In the genomic region with DNA sequence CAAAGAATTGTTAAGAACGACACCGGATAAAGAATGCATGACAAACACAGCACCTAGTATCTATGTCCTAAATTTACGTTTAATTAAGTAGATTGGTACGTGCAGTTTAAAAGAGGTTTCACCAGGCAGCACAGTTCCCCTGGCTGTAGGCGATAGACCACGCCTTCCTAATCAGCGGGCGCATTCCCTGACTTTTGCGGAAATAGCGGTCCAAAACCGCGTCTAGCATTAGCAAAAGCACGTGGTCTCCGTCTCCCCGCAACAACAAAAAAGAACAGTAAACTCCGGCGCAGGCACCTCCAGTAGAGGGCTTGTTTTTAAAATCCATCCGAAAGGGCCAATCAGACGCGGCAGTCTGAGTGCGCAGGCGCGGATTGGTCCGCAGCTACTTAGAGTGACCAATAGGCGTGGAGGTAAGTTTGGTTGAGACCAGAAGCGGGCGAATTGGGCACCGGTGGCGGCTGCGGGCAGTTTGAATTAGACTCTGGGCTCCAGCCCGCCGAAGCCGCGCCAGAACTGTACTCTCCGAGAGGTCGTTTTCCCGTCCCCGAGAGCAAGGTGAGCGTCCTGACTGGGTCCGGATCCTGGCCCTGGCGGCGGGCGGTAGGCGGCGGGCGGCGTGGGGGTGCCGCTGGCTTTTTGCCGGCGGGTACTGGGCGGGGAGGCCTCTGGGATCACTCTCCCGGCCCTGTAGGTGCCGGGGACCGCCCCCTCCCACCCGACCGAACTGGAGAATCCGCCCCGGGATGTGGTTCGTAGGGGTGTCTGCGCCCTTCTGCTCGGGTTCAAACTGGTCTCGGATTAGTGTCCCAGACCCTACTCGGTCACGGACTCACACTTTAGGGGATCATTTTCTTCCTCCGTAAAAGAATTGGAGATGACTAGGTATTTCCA, we compare ENCODE assay signal across 8 cellular contexts. TPM values are rescaled to one million over a fixed set of nuclear protein-coding genes. Genes with fewer than 3 reads are reported as not detected.
DNase-seq lines count a peak whose midpoint lies in the region; ATAC-seq and TF ChIP-seq lines count a peak whose summit lies in the region.

A gene with protein sequence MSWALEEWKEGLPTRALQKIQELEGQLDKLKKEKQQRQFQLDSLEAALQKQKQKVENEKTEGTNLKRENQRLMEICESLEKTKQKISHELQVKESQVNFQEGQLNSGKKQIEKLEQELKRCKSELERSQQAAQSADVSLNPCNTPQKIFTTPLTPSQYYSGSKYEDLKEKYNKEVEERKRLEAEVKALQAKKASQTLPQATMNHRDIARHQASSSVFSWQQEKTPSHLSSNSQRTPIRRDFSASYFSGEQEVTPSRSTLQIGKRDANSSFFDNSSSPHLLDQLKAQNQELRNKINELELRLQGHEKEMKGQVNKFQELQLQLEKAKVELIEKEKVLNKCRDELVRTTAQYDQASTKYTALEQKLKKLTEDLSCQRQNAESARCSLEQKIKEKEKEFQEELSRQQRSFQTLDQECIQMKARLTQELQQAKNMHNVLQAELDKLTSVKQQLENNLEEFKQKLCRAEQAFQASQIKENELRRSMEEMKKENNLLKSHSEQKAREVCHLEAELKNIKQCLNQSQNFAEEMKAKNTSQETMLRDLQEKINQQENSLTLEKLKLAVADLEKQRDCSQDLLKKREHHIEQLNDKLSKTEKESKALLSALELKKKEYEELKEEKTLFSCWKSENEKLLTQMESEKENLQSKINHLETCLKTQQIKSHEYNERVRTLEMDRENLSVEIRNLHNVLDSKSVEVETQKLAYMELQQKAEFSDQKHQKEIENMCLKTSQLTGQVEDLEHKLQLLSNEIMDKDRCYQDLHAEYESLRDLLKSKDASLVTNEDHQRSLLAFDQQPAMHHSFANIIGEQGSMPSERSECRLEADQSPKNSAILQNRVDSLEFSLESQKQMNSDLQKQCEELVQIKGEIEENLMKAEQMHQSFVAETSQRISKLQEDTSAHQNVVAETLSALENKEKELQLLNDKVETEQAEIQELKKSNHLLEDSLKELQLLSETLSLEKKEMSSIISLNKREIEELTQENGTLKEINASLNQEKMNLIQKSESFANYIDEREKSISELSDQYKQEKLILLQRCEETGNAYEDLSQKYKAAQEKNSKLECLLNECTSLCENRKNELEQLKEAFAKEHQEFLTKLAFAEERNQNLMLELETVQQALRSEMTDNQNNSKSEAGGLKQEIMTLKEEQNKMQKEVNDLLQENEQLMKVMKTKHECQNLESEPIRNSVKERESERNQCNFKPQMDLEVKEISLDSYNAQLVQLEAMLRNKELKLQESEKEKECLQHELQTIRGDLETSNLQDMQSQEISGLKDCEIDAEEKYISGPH (N-terminal part only) (plus strand): TSS at position 432 of the 894 bp plus-strand sequence. CDS start 10,560 bp downstream, outside the sequence.

- no peaks in the 10 kb centered on the region for H3K36me3 Mint-ChIP-seq in CD4-positive, CD25-positive, alpha-beta regulatory T cell

- TF ChIP-seq CTCF in lower leg skin (IDR thresholded peaks at IDR 0.05): no peak

- DNase-seq in CD4-positive, CD25-positive, alpha-beta regulatory T cell: peak; percentile 90 to 99 (median 96)
- peak; percentile 99 for DNase-seq in NCI-H774 (lab: John Stamatoyannopoulos, UW)
- peak; percentile 87 to 88 for DNase-seq in activated CD4-positive, alpha-beta T cell treated with anti-CD3 and anti-CD28 coated beads, Interleukin-2, amount 50 U/mL, for 4 hours
- DNase-seq in lower leg skin (ENCODE audit: low spot score in 2 of 2): peak; percentile 97 to 100
- peak; percentile 82 to 88 for DNase-seq in stimulated activated CD4-positive, alpha-beta T cell treated with anti-CD3 and anti-CD28 coated beads, Interleukin-4, amount 100 ng/mL, for 48 hours (ENCODE audit: low read depth in 2 of 2)

- no peaks in the 10 kb centered on the region for H3K27me3 Mint-ChIP-seq in CD4-positive, CD25-positive, alpha-beta regulatory T cell

- no peaks in the 10 kb centered on the region for H3K36me3 ChIP-seq in CD4-positive, CD25-positive, alpha-beta regulatory T cell (ENCODE audit: control insufficient read depth, insufficient read depth, low read length)
- H3K36me3 ChIP-seq in duodenal mucosa (ENCODE audit: control insufficient read depth in 1 of 2, insufficient read depth in 2 of 2, low read length in 2 of 2): no peaks in the 10 kb centered on the region

- peak within 1 kb of the TSS; percentile 89 to 96 (median 96) for H3K4me3 Mint-ChIP-seq in CD4-positive, CD25-positive, alpha-beta regulatory T cell

- peak within 1 kb of the TSS; percentile 35 to 47 for H3K9ac ChIP-seq in duodenal mucosa (ENCODE audit: low read depth in 1 of 2, low read length in 2 of 2)

- H3K27ac Mint-ChIP-seq in CD4-positive, CD25-positive, alpha-beta regulatory T cell: peak within 1 kb of the TSS; percentile 80 to 92 (median 90)

- intact Hi-C loops in lower leg skin (cut with DNase I; ENCODE audit: low total_unique reads): no loop called here

- H3K4me1 Mint-ChIP-seq in CD4-positive, CD25-positive, alpha-beta regulatory T cell: peaks cover 19 to 25% (median 21%) of the 10 kb centered on the region in 4 donors

- H3K9me3 Mint-ChIP-seq in CD4-positive, CD25-positive, alpha-beta regulatory T cell: peaks cover 0 to 1% (median 0%) of the 10 kb centered on the region in 7 donors

- no peak for TF ChIP-seq POLR2A in lower leg skin (IDR thresholded peaks at IDR 0.05)

- peak within 1 kb of the TSS; percentile 56 for H3K27ac ChIP-seq in CD4-positive, CD25-positive, alpha-beta regulatory T cell (ENCODE audit: insufficient read depth, low read length, poor library complexity, severe bottlenecking)
- no peak within 1 kb of the TSS for H3K27ac ChIP-seq in duodenal mucosa (ENCODE audit: low read depth, low read length)

- no peaks in the 10 kb centered on the region for H3K27me3 ChIP-seq in CD4-positive, CD25-positive, alpha-beta regulatory T cell (ENCODE audit: control insufficient read depth, insufficient read depth, low read length)
- no peaks in the 10 kb centered on the region for H3K27me3 ChIP-seq in duodenal mucosa (ENCODE audit: control insufficient read depth in 1 of 2, insufficient read depth in 2 of 2, low read length in 2 of 2)

- 0 to 1% methylated on average over 54 to 55 of the region's 65 CpGs for whole genome bisulfite sequencing in lower leg skin, 2 donors

- no peaks in the 10 kb centered on the region for H3K9me3 ChIP-seq in CD4-positive, CD25-positive, alpha-beta regulatory T cell (ENCODE audit: control insufficient read depth in 2 of 2, low read length in 2 of 2)
- H3K9me3 ChIP-seq in duodenal mucosa (ENCODE audit: control insufficient read depth in 1 of 2, low read length in 2 of 2): no peaks in the 10 kb centered on the region

- ATAC-seq in CD4-positive, CD25-positive, alpha-beta regulatory T cell (ENCODE audit: low read depth in 2 of 2): peak; percentile 98 to 99
- peak; percentile 99 for ATAC-seq in GM19395 (IDR thresholded peaks at IDR 0.05; ENCODE audit: unreplicated experiment)
- ATAC-seq in HG03565 (IDR thresholded peaks at IDR 0.05; ENCODE audit: unreplicated experiment): peak; percentile 100

- peaks cover 20% of the 10 kb centered on the region for H3K4me1 ChIP-seq in CD4-positive, CD25-positive, alpha-beta regulatory T cell (ENCODE audit: control insufficient read depth, insufficient read depth, low read length, poor library complexity, severe bottlenecking)
- peaks cover 6 to 11% of the 10 kb centered on the region in 2 donors for H3K4me1 ChIP-seq in duodenal mucosa (ENCODE audit: control insufficient read depth in 1 of 2, insufficient read depth in 2 of 2, low read length in 2 of 2)

- peak within 1 kb of the TSS; percentile 93 for H3K4me3 ChIP-seq in CD4-positive, CD25-positive, alpha-beta regulatory T cell (ENCODE audit: low read depth, low read length)
- peak within 1 kb of the TSS; percentile 78 to 94 for H3K4me3 ChIP-seq in duodenal mucosa (ENCODE audit: low read depth in 1 of 2, low read length in 2 of 2)
- peak within 1 kb of the TSS; percentile 67 for H3K4me3 ChIP-seq in lower leg skin (ENCODE audit: low read depth, poor library complexity, severe bottlenecking)

RNA-seq across cellular contexts. Expression of the gene that starts here (rescaled TPM):
- 7.9 TPM for total RNA-seq in CD4-positive, CD25-positive, alpha-beta regulatory T cell
- 1 to 10 TPM in 2 of 4 donors, under 1 TPM in 2; 0.75 to 1.4 (median 1.0) TPM for polyA plus RNA-seq in CD4-positive, CD25-positive, alpha-beta regulatory T cell
- total RNA-seq in lower leg skin: 1 to 10 TPM; 2.5 to 7.0 (median 3.0) TPM
